ENCODE assay signal across 17 cellular contexts in the genomic region with DNA sequence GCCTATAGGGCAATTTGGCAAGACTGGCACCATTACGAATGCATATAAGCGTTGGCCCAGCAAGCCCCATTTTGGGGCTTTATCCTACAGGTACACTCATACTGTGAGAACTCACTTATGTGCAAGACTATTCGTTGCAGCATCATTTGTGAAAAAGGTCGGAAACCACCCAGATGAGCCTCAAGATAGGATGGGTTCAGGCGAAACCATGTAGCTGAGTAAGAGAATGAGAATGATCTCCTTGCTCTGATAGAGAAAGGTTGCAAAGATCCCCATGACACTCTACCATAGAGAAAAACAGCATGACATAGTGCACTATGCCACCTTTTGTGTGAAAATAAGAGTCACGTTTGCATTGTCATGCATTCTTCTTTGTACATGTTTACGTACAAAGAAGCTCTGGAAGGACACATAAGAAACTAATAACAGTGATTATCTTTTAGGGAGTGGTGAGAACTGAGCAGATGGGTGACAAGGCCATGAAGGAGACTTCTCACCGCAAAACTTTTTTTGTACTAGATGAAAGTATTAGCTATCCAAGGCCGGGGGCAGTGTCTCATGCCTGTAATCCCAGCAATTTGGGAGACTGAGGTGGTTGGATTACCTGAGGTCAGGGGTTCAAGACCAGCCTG. TPM values are rescaled to one million over a fixed set of nuclear protein-coding genes. Genes with fewer than 3 reads are reported as not detected.
A peak's percentile ranks its signal among the peaks of the same experiment; 100 is the strongest.
DNase-seq lines count a peak whose midpoint lies in the region; ATAC-seq, FAIRE-seq and TF ChIP-seq lines count a peak whose summit lies in the region.
"Had no signal": no experiment of that assay in that cellular context is flagged by ENCODE, and none has a peak within 500 bp of the region (broad histone marks: within the 10 kb centered on the region; RNA-seq: fewer than 3 reads in every experiment).

No MANE protein-coding gene starts in this region.

- no peaks in the 10 kb centered on the region for H3K9me3 Mint-ChIP-seq in activated CD4-positive, alpha-beta memory T cell treated with anti-CD3 and anti-CD28 coated beads for 36 hours
- no peaks in the 10 kb centered on the region for H3K9me3 Mint-ChIP-seq in activated CD4-positive, alpha-beta memory T cell treated with anti-CD3 and anti-CD28 coated beads, Interleukin-2, amount 10 ng/mL, durations not matched to agents 7 days and 5 days
- H3K9me3 Mint-ChIP-seq in activated T-helper 17 cell treated with anti-CD3 and anti-CD28 coated beads, Interleukin-2, amount 50 U/mL, for 72 hours, result no peaks in the 10 kb centered on the region
- H3K9me3 Mint-ChIP-seq in stimulated activated effector memory CD8-positive, alpha-beta T cell treated with anti-CD3 and anti-CD28 coated beads, Interleukin-12 subunit alpha, Interleukin-12 subunit beta, amount 100 ng/mL, for 72 hours, result no peaks in the 10 kb centered on the region
- H3K9me3 Mint-ChIP-seq: H9, IgD-negative memory B cell had no signal

- CTCF ChIA-PET in activated CD4-positive, alpha-beta memory T cell treated with anti-CD3 and anti-CD28 coated beads for 36 hours (lab: Charles Lee), result interaction anchor here (1.2 to 2.0 kb wide), 2 partner anchors 18 to 26 kb away, joined by 3 to 6 read pairs; no protein-coding TSS in a partner anchor
- CTCF ChIA-PET in activated CD4-positive, alpha-beta memory T cell treated with anti-CD3 and anti-CD28 coated beads, Interleukin-2, amount 10 ng/mL, durations not matched to agents 7 days and 5 days (lab: Charles Lee), result interaction anchor here (0.9 to 1.5 kb wide), 5 partner anchors 12 to 88 kb away, joined by 3 to 8 read pairs (median 3); no protein-coding TSS in a partner anchor
- CTCF ChIA-PET in GM10248 (lab: Yijun Ruan, JAX), result interaction anchor here (0.8 to 7.4 kb wide), 10 partner anchors 11 to 88 kb away, joined by 3 to 75 read pairs (median 4); no protein-coding TSS in a partner anchor

- H3K36me3 Mint-ChIP-seq in activated CD4-positive, alpha-beta memory T cell treated with anti-CD3 and anti-CD28 coated beads for 36 hours, result no peaks in the 10 kb centered on the region
- H3K36me3 Mint-ChIP-seq in activated CD4-positive, alpha-beta memory T cell treated with anti-CD3 and anti-CD28 coated beads, Interleukin-2, amount 10 ng/mL, durations not matched to agents 7 days and 5 days (ENCODE audit: low read depth), result no peaks in the 10 kb centered on the region
- H3K36me3 Mint-ChIP-seq in activated T-helper 17 cell treated with anti-CD3 and anti-CD28 coated beads, Interleukin-2, amount 50 U/mL, for 72 hours (ENCODE audit: low read depth), result no peaks in the 10 kb centered on the region
- no peaks in the 10 kb centered on the region for H3K36me3 Mint-ChIP-seq in stimulated activated effector memory CD8-positive, alpha-beta T cell treated with anti-CD3 and anti-CD28 coated beads, Interleukin-12 subunit alpha, Interleukin-12 subunit beta, amount 100 ng/mL, for 72 hours
- H3K36me3 Mint-ChIP-seq: CD4-positive, CD25-positive, alpha-beta regulatory T cell had no signal

- H3K4me1 Mint-ChIP-seq in activated CD4-positive, alpha-beta memory T cell treated with anti-CD3 and anti-CD28 coated beads for 36 hours (ENCODE audit: low read depth), result no peaks in the 10 kb centered on the region
- no peaks in the 10 kb centered on the region for H3K4me1 Mint-ChIP-seq in activated CD4-positive, alpha-beta memory T cell treated with anti-CD3 and anti-CD28 coated beads, Interleukin-2, amount 10 ng/mL, durations not matched to agents 7 days and 5 days
- no peaks in the 10 kb centered on the region for H3K4me1 Mint-ChIP-seq in activated T-helper 17 cell treated with anti-CD3 and anti-CD28 coated beads, Interleukin-2, amount 50 U/mL, for 72 hours
- H3K4me1 Mint-ChIP-seq in stimulated activated effector memory CD8-positive, alpha-beta T cell treated with anti-CD3 and anti-CD28 coated beads, Interleukin-12 subunit alpha, Interleukin-12 subunit beta, amount 100 ng/mL, for 72 hours, result no peaks in the 10 kb centered on the region

- peaks cover 33% of the 10 kb centered on the region for H3K27me3 Mint-ChIP-seq in activated CD4-positive, alpha-beta memory T cell treated with anti-CD3 and anti-CD28 coated beads for 36 hours
- H3K27me3 Mint-ChIP-seq in activated CD4-positive, alpha-beta memory T cell treated with anti-CD3 and anti-CD28 coated beads, Interleukin-2, amount 10 ng/mL, durations not matched to agents 7 days and 5 days, result peaks cover 22% of the 10 kb centered on the region
- peaks cover 42% of the 10 kb centered on the region for H3K27me3 Mint-ChIP-seq in activated T-helper 17 cell treated with anti-CD3 and anti-CD28 coated beads, Interleukin-2, amount 50 U/mL, for 72 hours

- intact Hi-C loops in activated CD4-positive, alpha-beta memory T cell treated with anti-CD3 and anti-CD28 coated beads for 36 hours (cut with micrococcal nuclease), result no loop called here

- POLR2A ChIA-PET in activated CD4-positive, alpha-beta memory T cell treated with anti-CD3 and anti-CD28 coated beads for 36 hours (lab: Charles Lee), result no interaction called here
- POLR2A ChIA-PET in activated CD4-positive, alpha-beta memory T cell treated with anti-CD3 and anti-CD28 coated beads, Interleukin-2, amount 10 ng/mL, durations not matched to agents 7 days and 5 days (lab: Charles Lee), result interaction anchor here (0.8 kb wide), 1 partner anchor 356 kb away, joined by 3 read pairs; no protein-coding TSS in a partner anchor
- POLR2A ChIA-PET in GM10248 (lab: Yijun Ruan, JAX), result no interaction called here

- DNase-seq in activated CD4-positive, alpha-beta memory T cell treated with anti-CD3 and anti-CD28 coated beads for 36 hours, result peak; percentile 12
- no peak for DNase-seq in activated CD4-positive, alpha-beta memory T cell treated with anti-CD3 and anti-CD28 coated beads, Interleukin-2, amount 10 ng/mL, durations not matched to agents 7 days and 5 days
- DNase-seq in GM12892 (ENCODE audit: insufficient read length) (no peak), substantia nigra (lab: John Stamatoyannopoulos, UW) (no peak), GM10248 (ENCODE audit: extremely low spot score) (no peak)
- DNase-seq in stimulated activated effector memory CD8-positive, alpha-beta T cell treated with anti-CD3 and anti-CD28 coated beads, Interleukin-12 subunit alpha, Interleukin-12 subunit beta, amount 100 ng/mL, for 72 hours (ENCODE audit: low spot score in 2 of 2), result no peak
- DNase-seq: 8988T; CD4-positive, CD25-positive, alpha-beta regulatory T cell; DMS53; GOT3; H9 had no signal

- H3K27ac Mint-ChIP-seq in activated CD4-positive, alpha-beta memory T cell treated with anti-CD3 and anti-CD28 coated beads for 36 hours, result no peak overlapping the region
- H3K27ac Mint-ChIP-seq in activated CD4-positive, alpha-beta memory T cell treated with anti-CD3 and anti-CD28 coated beads, Interleukin-2, amount 10 ng/mL, durations not matched to agents 7 days and 5 days, result no peak overlapping the region
- H3K27ac Mint-ChIP-seq in activated T-helper 17 cell treated with anti-CD3 and anti-CD28 coated beads, Interleukin-2, amount 50 U/mL, for 72 hours, result no peak overlapping the region
- no peak overlapping the region for H3K27ac Mint-ChIP-seq in stimulated activated effector memory CD8-positive, alpha-beta T cell treated with anti-CD3 and anti-CD28 coated beads, Interleukin-12 subunit alpha, Interleukin-12 subunit beta, amount 100 ng/mL, for 72 hours
- H3K27ac Mint-ChIP-seq: H9, IgD-negative memory B cell had no signal

- no peak for TF ChIP-seq CTCF in GM10248 (IDR thresholded peaks at IDR 0.05; ENCODE audit: control extremely low read depth, extremely low read depth, low read depth, missing control alignments)

- peak; percentile 38 for FAIRE-seq in GM12892 (lab: Jason Lieb, UNC)
- FAIRE-seq: GM12891, GM19239 had no signal

- H3K27ac ChIP-seq in substantia nigra (ENCODE audit: low read depth, low read length, poor library complexity, severe bottlenecking), result no peak overlapping the region
- H3K27ac ChIP-seq: BLaER1 treated with 17β-estradiol and CSF1 and Interleukin-3, amounts not matched to agents 10 nM and 100 nM had no signal

- TF ChIP-seq POLR2A in GM12892 (IDR thresholded peaks at IDR 0.05; ENCODE audit: low read depth, low read length), result no peak

- ATAC-seq in activated T-helper 17 cell treated with anti-CD3 and anti-CD28 coated beads, Interleukin-2, amount 50 U/mL, for 72 hours (replicated peaks), result peak; percentile 47
- ATAC-seq in stimulated activated effector memory CD8-positive, alpha-beta T cell treated with anti-CD3 and anti-CD28 coated beads, Interleukin-12 subunit alpha, Interleukin-12 subunit beta, amount 100 ng/mL, for 72 hours, result peak; percentile 17

- H3K4me3 Mint-ChIP-seq in activated CD4-positive, alpha-beta memory T cell treated with anti-CD3 and anti-CD28 coated beads for 36 hours, result no peak overlapping the region
- H3K4me3 Mint-ChIP-seq in activated CD4-positive, alpha-beta memory T cell treated with anti-CD3 and anti-CD28 coated beads, Interleukin-2, amount 10 ng/mL, durations not matched to agents 7 days and 5 days, result no peak overlapping the region
- H3K4me3 Mint-ChIP-seq in activated T-helper 17 cell treated with anti-CD3 and anti-CD28 coated beads, Interleukin-2, amount 50 U/mL, for 72 hours, result no peak overlapping the region
- H3K4me3 Mint-ChIP-seq in stimulated activated effector memory CD8-positive, alpha-beta T cell treated with anti-CD3 and anti-CD28 coated beads, Interleukin-12 subunit alpha, Interleukin-12 subunit beta, amount 100 ng/mL, for 72 hours, result no peak overlapping the region
- H3K4me3 Mint-ChIP-seq: CD4-positive, CD25-positive, alpha-beta regulatory T cell; H9; IgD-negative memory B cell had no signal

RNA-seq across cellular contexts. Expression of gene RHCG, which starts 50.0 kb away (rescaled TPM):
- total RNA-seq in activated CD4-positive, alpha-beta memory T cell treated with anti-CD3 and anti-CD28 coated beads for 36 hours, result not detected
- total RNA-seq in activated CD4-positive, alpha-beta memory T cell treated with anti-CD3 and anti-CD28 coated beads, Interleukin-2, amount 10 ng/mL, durations not matched to agents 7 days and 5 days, result not detected
- polyA plus RNA-seq in GM12892 (2012; ENCODE audit: missing spikeins), result not detected
- not detected for total RNA-seq in activated T-helper 17 cell treated with anti-CD3 and anti-CD28 coated beads, Interleukin-2, amount 50 U/mL, for 72 hours
- total RNA-seq: CD4-positive, CD25-positive, alpha-beta regulatory T cell; HT1080 had no signal
- polyA plus RNA-seq: CD4-positive, CD25-positive, alpha-beta regulatory T cell; IgD-negative memory B cell had no signal
